Comparison of ENCODE assay signal across 27 cellular contexts in the genomic region with DNA sequence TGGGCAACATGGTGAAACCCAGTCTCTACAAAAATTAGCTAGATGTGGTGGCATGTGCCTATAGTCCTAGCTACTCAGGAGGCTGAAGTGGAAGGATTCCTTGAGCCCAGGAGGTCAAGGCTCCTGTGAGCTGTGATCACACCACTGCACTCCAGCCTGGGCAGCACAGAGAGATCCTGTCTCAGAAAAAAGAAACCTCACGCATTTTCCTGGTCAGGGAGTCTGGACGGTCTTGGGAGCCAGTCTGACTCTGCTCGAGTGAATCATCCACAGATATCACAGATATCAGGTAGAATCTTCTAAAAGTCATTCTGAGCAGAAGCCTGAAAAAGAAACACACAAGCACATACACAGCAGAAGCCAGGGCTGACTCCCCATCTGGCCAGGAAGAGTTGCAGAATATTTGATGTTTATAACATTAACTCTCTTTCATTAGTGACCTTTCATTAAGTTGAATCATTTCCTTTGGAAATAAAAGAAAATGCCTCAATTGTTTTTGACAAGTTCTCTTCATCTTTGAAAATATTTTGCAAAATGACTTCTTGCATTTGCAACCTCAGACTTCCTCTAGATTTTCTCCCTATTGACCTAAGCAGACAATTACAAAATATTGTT.
"Had no signal": no experiment of that assay in that cellular context is flagged by ENCODE, and none has a peak within 500 bp of the region (broad histone marks: within the 10 kb centered on the region; RNA-seq: fewer than 3 reads in every experiment).

No MANE protein-coding gene starts in this region.

- H3K4me1 Mint-ChIP-seq: activated B cell treated with CpG ODN at 0.5 μM for 24 hours; activated CD4-positive, alpha-beta T cell treated with anti-CD3 and anti-CD28 coated beads, Interleukin-2, amount 10 ng/mL, durations not matched to agents 24 days and 14 days; activated CD8-positive, alpha-beta memory T cell treated with anti-CD3 and anti-CD28 coated beads, Interleukin-2, amount 10 ng/mL, durations not matched to agents 7 days and 5 days; activated naive CD4-positive, alpha-beta T cell treated with anti-CD3 and anti-CD28 coated beads, Interleukin-2, amount 50 U/mL, for 24 hours; brain had no signal

- H3K27me3 ChIP-seq: MG63, Peyer's patch had no signal

- FAIRE-seq: astrocyte had no signal

- H3K4me3 ChIP-seq: MG63, Peyer's patch had no signal

- H3K4me1 ChIP-seq: Peyer's patch had no signal

- H3K9me3 Mint-ChIP-seq: activated CD4-positive, alpha-beta T cell treated with anti-CD3 and anti-CD28 coated beads, Interleukin-2, amount 10 ng/mL, durations not matched to agents 24 days and 14 days; activated naive CD4-positive, alpha-beta T cell treated with anti-CD3 and anti-CD28 coated beads, Interleukin-2, amount 50 U/mL, for 24 hours; activated T-cell treated with anti-CD3 and anti-CD28 coated beads, Interleukin-2, amount 50 U/mL, for 24 hours; activated T-helper 1 cell treated with anti-CD3 and anti-CD28 coated beads, Interleukin-12 subunit alpha, Interleukin-12 subunit beta, Interleukin-2, Interleukin-4 antibody, amounts not matched to agents 30 ng/mL and 10 ng/mL and 1 ng/mL, durations not matched to agents 14 hours and 24 hours and 36 hours; T-helper 1 cell treated with Interleukin-12 subunit alpha and Interleukin-12 subunit beta and Interleukin-4 antibody, amounts not matched to agents 30 μg/mL and 1 μg/mL, for 36 hours had no signal

- H3K36me3 Mint-ChIP-seq: activated CD8-positive, alpha-beta memory T cell treated with anti-CD3 and anti-CD28 coated beads, Interleukin-2, amount 10 ng/mL, durations not matched to agents 7 days and 5 days; activated naive CD4-positive, alpha-beta T cell treated with anti-CD3 and anti-CD28 coated beads, Interleukin-2, amount 50 U/mL, for 24 hours had no signal

- H3K27me3 Mint-ChIP-seq: brain had no signal

- H3K27ac ChIP-seq: Peyer's patch had no signal

- ATAC-seq: activated CD8-positive, alpha-beta memory T cell treated with anti-CD3 and anti-CD28 coated beads, Interleukin-2, amount 10 ng/mL, durations not matched to agents 7 days and 5 days had no signal

- H3K9me3 ChIP-seq: Peyer's patch had no signal

- DNase-seq: activated B cell treated with CpG ODN at 0.5 μM for 24 hours; activated CD4-positive, alpha-beta T cell treated with anti-CD3 and anti-CD28 coated beads for 1 hour; activated CD4-positive, alpha-beta T cell treated with anti-CD3 and anti-CD28 coated beads, Interleukin-2, amount 10 ng/mL, durations not matched to agents 24 days and 14 days; activated CD4-positive, alpha-beta T cell treated with anti-CD3 and anti-CD28 coated beads, Interleukin-2, amount 50 U/mL, for 48 hours; activated CD8-positive, alpha-beta memory T cell treated with anti-CD3 and anti-CD28 coated beads, Interleukin-2, amount 10 ng/mL, durations not matched to agents 7 days and 5 days; activated effector memory CD4-positive, alpha-beta T cell treated with Interleukin-2 at 50 U/mL for 16 hours; activated naive CD4-positive, alpha-beta T cell; activated T-cell treated with anti-CD3 and anti-CD28 coated beads, Interleukin-2, amount 50 U/mL, for 24 hours; amygdala; MG63; MV-4-11; NCI-H1092 treated with DMSO at 0.1 percent for 48 hours; NCI-H1417 treated with DMSO at 0.1 percent for 48 hours; NCI-H1694; NCI-H2029; NCI-H510A treated with DMSO at 0.1 percent for 48 hours; NCI-H69; NK-92 treated with Interleukin-12 subunit alpha and Interleukin-12 subunit beta, amount 100 ng/mL, for 24 hours; OCI-M1; Peyer's patch; SIG-M5; T-helper 9 cell had no signal

- H3K4me3 Mint-ChIP-seq: activated B cell treated with CpG ODN at 0.5 μM for 24 hours; activated CD4-positive, alpha-beta T cell treated with anti-CD3 and anti-CD28 coated beads, Interleukin-2, amount 10 ng/mL, durations not matched to agents 24 days and 14 days; activated CD8-positive, alpha-beta memory T cell treated with anti-CD3 and anti-CD28 coated beads, Interleukin-2, amount 10 ng/mL, durations not matched to agents 7 days and 5 days; activated naive CD4-positive, alpha-beta T cell treated with anti-CD3 and anti-CD28 coated beads, Interleukin-2, amount 50 U/mL, for 24 hours; activated T-cell treated with anti-CD3 and anti-CD28 coated beads, Interleukin-2, amount 50 U/mL, for 24 hours; activated T-helper 1 cell treated with anti-CD3 and anti-CD28 coated beads, Interleukin-12 subunit alpha, Interleukin-12 subunit beta, Interleukin-2, Interleukin-4 antibody, amounts not matched to agents 30 ng/mL and 10 ng/mL and 1 ng/mL, durations not matched to agents 14 hours and 24 hours and 36 hours; brain; T-helper 1 cell treated with Interleukin-12 subunit alpha and Interleukin-12 subunit beta and Interleukin-4 antibody, amounts not matched to agents 30 μg/mL and 1 μg/mL, for 36 hours had no signal

- H3K27ac Mint-ChIP-seq: activated B cell treated with CpG ODN at 0.5 μM for 24 hours; activated CD4-positive, alpha-beta T cell treated with anti-CD3 and anti-CD28 coated beads, Interleukin-2, amount 10 ng/mL, durations not matched to agents 24 days and 14 days; activated CD8-positive, alpha-beta memory T cell treated with anti-CD3 and anti-CD28 coated beads, Interleukin-2, amount 10 ng/mL, durations not matched to agents 7 days and 5 days; activated naive CD4-positive, alpha-beta T cell treated with anti-CD3 and anti-CD28 coated beads, Interleukin-2, amount 50 U/mL, for 24 hours; activated T-cell treated with anti-CD3 and anti-CD28 coated beads, Interleukin-2, amount 50 U/mL, for 24 hours; activated T-helper 1 cell treated with anti-CD3 and anti-CD28 coated beads, Interleukin-12 subunit alpha, Interleukin-12 subunit beta, Interleukin-2, Interleukin-4 antibody, amounts not matched to agents 30 ng/mL and 10 ng/mL and 1 ng/mL, durations not matched to agents 14 hours and 24 hours and 36 hours; brain; T-helper 1 cell treated with Interleukin-12 subunit alpha and Interleukin-12 subunit beta and Interleukin-4 antibody, amounts not matched to agents 30 μg/mL and 1 μg/mL, for 36 hours had no signal

- H3K36me3 ChIP-seq: MG63, Peyer's patch had no signal
